In genomic region chr13:23578411-23579071, GRCh38 we compare ENCODE assay signal across 8 cellular contexts. TPM values are rescaled to one million over a fixed set of nuclear protein-coding genes. Genes with fewer than 3 reads are reported as not detected.
A peak's percentile ranks its signal among the peaks of the same experiment; 100 is the strongest.
DNase-seq lines count a peak whose midpoint lies in the region; ATAC-seq and TF ChIP-seq lines count a peak whose summit lies in the region.

No MANE protein-coding gene starts in this region.

- POLR2A ChIA-PET in WTC11 (lab: Charles Lee): interaction anchor here (0.6 kb wide), 1 partner anchor 154 kb away, joined by 3 read pairs; no protein-coding TSS in a partner anchor

- H3K4me3 Mint-ChIP-seq in WTC11 (peak overlapping the region; percentile 74), chondrocyte (ENCODE audit: unreplicated experiment) (peak overlapping the region; percentile 79)

- DNase-seq in GM13976 (ENCODE audit: low spot score): peak; percentile 75
- peak; percentile 48 for DNase-seq in NCI-H1105 treated with DMSO at 0.1 percent for 48 hours (lab: John Stamatoyannopoulos, UW)
- DNase-seq in WTC11 (ENCODE audit: low spot score): peak; percentile 75
- DNase-seq in chondrocyte (ENCODE audit: low spot score): peak; percentile 91
- peak; percentile 89 for DNase-seq in left kidney (ENCODE audit: low read depth, low spot score)
- peak; percentile 73 to 78 for DNase-seq in stimulated activated CD4-positive, alpha-beta T cell treated with anti-CD3 and anti-CD28 coated beads, Interleukin-2, amount 100 ng/mL, for 24 hours
- no peak for DNase-seq in NK-92 (lab: John Stamatoyannopoulos, UW; ENCODE audit: unreplicated experiment)

- peaks cover 48% of the 10 kb centered on the region for H3K27me3 Mint-ChIP-seq in WTC11 (ENCODE audit: low read depth)
- H3K27me3 Mint-ChIP-seq in chondrocyte (ENCODE audit: low read depth): peaks cover 11% of the 10 kb centered on the region

- H3K4me1 Mint-ChIP-seq in WTC11 (peaks cover 19% of the 10 kb centered on the region), chondrocyte (ENCODE audit: low read depth) (peaks cover 12% of the 10 kb centered on the region)

- in situ Hi-C loops in GM13976 (cut with MboI; ENCODE audit: low sequenced_read_pairs, unreplicated experiment): loop anchor here (10.0 kb wide), 1 partner anchor 286 kb away; no protein-coding TSS in a partner anchor

- H3K27ac Mint-ChIP-seq in WTC11 (no peak overlapping the region), chondrocyte (ENCODE audit: unreplicated experiment) (no peak overlapping the region)

- H3K36me3 Mint-ChIP-seq in WTC11 (no peaks in the 10 kb centered on the region), chondrocyte (ENCODE audit: low read depth) (no peaks in the 10 kb centered on the region)

- peak; percentile 79 for TF ChIP-seq CTCF in GM13976 (IDR thresholded peaks at IDR 0.05; ENCODE audit: borderline replicate concordance, control extremely low read depth, extremely low read depth, insufficient read depth, missing control alignments)
- no peak for TF ChIP-seq CTCF in WTC11 (IDR thresholded peaks at IDR 0.05)
- peak; percentile 89 for TF ChIP-seq CTCF in chondrocyte (IDR thresholded peaks at IDR 0.05)

- no peaks in the 10 kb centered on the region for H3K9me3 Mint-ChIP-seq in WTC11
- no peaks in the 10 kb centered on the region for H3K9me3 Mint-ChIP-seq in chondrocyte (ENCODE audit: low read depth)

- ATAC-seq in HG02610 (IDR thresholded peaks at IDR 0.05; ENCODE audit: unreplicated experiment) (peak; percentile 48), WTC11 (peak; percentile 69)

- CTCF ChIA-PET in WTC11 (lab: Charles Lee): interaction anchor here (0.5 to 1.8 kb wide), 23 partner anchors 8 to 1364 kb away, joined by 3 to 12 read pairs (median 3); partner anchors contain the start of gene TNFRSF19

TF ChIP-seq in WTC11, 78 proteins besides CTCF, POLR2A, EP300 and RAD21:
- TF ChIP-seq MAX (CRISPR knock-in tag; IDR thresholded peaks at IDR 0.05) (peak; percentile 76), NFE2L1 (CRISPR knock-in tag; IDR thresholded peaks at IDR 0.05) (0 out of 2 replicates have a peak, but pooled peaks have one; percentile 29), FOXP4 (CRISPR knock-in tag; IDR thresholded peaks at IDR 0.05) (peak; percentile 23; the same call in 1 of the 2 replicates), ETV6 (CRISPR knock-in tag; IDR thresholded peaks at IDR 0.05) (0 out of 2 replicates have a peak, but pooled peaks have one; percentile 53), HMGXB4 (CRISPR knock-in tag; IDR thresholded peaks at IDR 0.05) (no peak; the same call in 1 of the 2 replicates), FOXP1 (CRISPR knock-in tag; IDR thresholded peaks at IDR 0.05; ENCODE audit: borderline replicate concordance) (peak; percentile 53; the same call in 1 of the 2 replicates), NR1H2 (CRISPR knock-in tag; IDR thresholded peaks at IDR 0.05) (no peak), GABPB1 (CRISPR knock-in tag; IDR thresholded peaks at IDR 0.05) (peak; percentile 56; the same call in 1 of the 2 replicates)

RNA-seq across cellular contexts. Expression of gene TNFRSF19, which starts 8.3 kb away (rescaled TPM):
- total RNA-seq in WTC11 (2021): 0.20 to 0.27 TPM (median 0.23 TPM) in 3 replicates
- total RNA-seq in chondrocyte: 1.2 to 1.7 TPM (median 1.3 TPM) in 3 replicates
